Comparison of ENCODE assay signal across 1 cellular context in genomic region chr5:75336625-75337336, GRCh38.
TF ChIP-seq lines count a peak whose summit lies in the region.

Gene HMGCR (plus strand): TSS chr5:75337220. CDS start chr5:75342606, 5,386 bp downstream.

TF ChIP-seq in K562, 482 proteins besides CTCF, POLR2A, EP300 and RAD21 (continued from another document and continues in another):
- TF ChIP-seq AFF4 (CRISPR knock-in tag; IDR thresholded peaks at IDR 0.05) (no peak), TRIM24 (IDR thresholded peaks at IDR 0.05) (no peak; a peak in 1 of 4 replicates), ZNF253 (CRISPR knock-in tag; conservative IDR thresholded peaks at IDR 0.05) (no peak), ID3 (CRISPR knock-in tag; IDR thresholded peaks at IDR 0.05) (no peak), ID3 (tag; IDR thresholded peaks at IDR 0.05) (no peak), TCF7 (IDR thresholded peaks at IDR 0.05; ENCODE audit: borderline replicate concordance) (no peak), FOXK1 (CRISPR knock-in tag; IDR thresholded peaks at IDR 0.05; ENCODE audit: borderline replicate concordance) (no peak), CHD4 (IDR thresholded peaks at IDR 0.05; ENCODE audit: insufficient read depth, insufficient replicate concordance, low read depth, low read length, poor library complexity, severe bottlenecking) (no peak), ZFP1 (CRISPR knock-in tag; IDR thresholded peaks at IDR 0.05) (no peak), SETDB1 (IDR thresholded peaks at IDR 0.05; ENCODE audit: low read length) (no peak), ZNF232 (CRISPR knock-in tag; IDR thresholded peaks at IDR 0.05) (no peak), ZNF217 (CRISPR knock-in tag; IDR thresholded peaks at IDR 0.05) (no peak), TFAM (CRISPR knock-in tag; conservative IDR thresholded peaks at IDR 0.05) (no peak), SMARCA4 (IDR thresholded peaks at IDR 0.05) (peak; percentile 56), GTF2B (IDR thresholded peaks at IDR 0.05; ENCODE audit: extremely low read depth, insufficient read length) (peak; percentile 12), SAFB2 (IDR thresholded peaks at IDR 0.05; ENCODE audit: borderline replicate concordance, low read depth, low read length, severe bottlenecking) (no peak), KAT8 (IDR thresholded peaks at IDR 0.05; ENCODE audit: low read depth) (no peak), HBP1 (CRISPR knock-in tag; IDR thresholded peaks at IDR 0.05) (no peak), DPF2 (IDR thresholded peaks at IDR 0.05) (peak; percentile 66), ZNF764 (CRISPR knock-in tag; IDR thresholded peaks at IDR 0.05; ENCODE audit: low read depth) (peak; percentile 77), FOXK2 (conservative IDR thresholded peaks at IDR 0.05 in 1 of 2, IDR thresholded peaks at IDR 0.05 in 1 of 2; ENCODE audit: low read depth in 2 of 2) (peak; percentile 38 to 90; a peak in 3 of 4 replicates), PCBP1 (IDR thresholded peaks at IDR 0.05; ENCODE audit: low read depth, low read length, poor library complexity, severe bottlenecking) (no peak), MEIS2 (IDR thresholded peaks at IDR 0.05; ENCODE audit: partially characterized antibody) (peak; percentile 80), NCOR1 (IDR thresholded peaks at IDR 0.05) (peak; percentile 28; the same call in 1 of the 2 replicates), ARHGAP35 (IDR thresholded peaks at IDR 0.05; ENCODE audit: partially characterized antibody) (no peak), BCL6 (CRISPR knock-in tag; IDR thresholded peaks at IDR 0.05) (no peak), MXI1 (IDR thresholded peaks at IDR 0.05; ENCODE audit: low read depth, low read length) (peak; percentile 94), KLF10 (CRISPR knock-in tag; IDR thresholded peaks at IDR 0.05) (no peak), KDM4B (IDR thresholded peaks at IDR 0.05; ENCODE audit: borderline replicate concordance in 2 of 2, low read depth in 1 of 2) (no peak), ZNF436 (CRISPR knock-in tag; IDR thresholded peaks at IDR 0.05) (no peak), KDM2B (CRISPR knock-in tag; IDR thresholded peaks at IDR 0.05) (no peak), POLR2B (IDR thresholded peaks at IDR 0.05; ENCODE audit: low read depth, partially characterized antibody) (peak; percentile 64), ZNF239 (CRISPR knock-in tag; IDR thresholded peaks at IDR 0.05) (no peak), MTA1 (IDR thresholded peaks at IDR 0.05; ENCODE audit: borderline replicate concordance) (no peak), ZNF766 (CRISPR knock-in tag; conservative IDR thresholded peaks at IDR 0.05) (no peak), EGR1 (conservative IDR thresholded peaks at IDR 0.05) (peak; percentile 96), NR2F6 (CRISPR knock-in tag; IDR thresholded peaks at IDR 0.05) (no peak), HDAC2 (IDR thresholded peaks at IDR 0.05) (peak; percentile 89), ZC3H11A (IDR thresholded peaks at IDR 0.05; ENCODE audit: low read depth, low read length) (no peak), JUN (IDR thresholded peaks at IDR 0.05; ENCODE audit: borderline replicate concordance, low read depth, low read length) (0 out of 2 replicates have a peak, but pooled peaks have one; percentile 46), JUN (CRISPR knock-in tag; IDR thresholded peaks at IDR 0.05; ENCODE audit: borderline replicate concordance) (peak; percentile 82; the same call in 1 of the 2 replicates), TEAD4 (IDR thresholded peaks at IDR 0.05; ENCODE audit: low read length) (peak; percentile 40; the same call in 1 of the 2 replicates), TEAD4 (CRISPR knock-in tag; IDR thresholded peaks at IDR 0.05; ENCODE audit: borderline replicate concordance) (peak; percentile 63; the same call in 1 of the 2 replicates), ZNF395 (CRISPR knock-in tag; IDR thresholded peaks at IDR 0.05) (no peak), SAFB (IDR thresholded peaks at IDR 0.05; ENCODE audit: borderline replicate concordance, low read depth, low read length) (no peak)
- TF ChIP-seq, protein P1, sequence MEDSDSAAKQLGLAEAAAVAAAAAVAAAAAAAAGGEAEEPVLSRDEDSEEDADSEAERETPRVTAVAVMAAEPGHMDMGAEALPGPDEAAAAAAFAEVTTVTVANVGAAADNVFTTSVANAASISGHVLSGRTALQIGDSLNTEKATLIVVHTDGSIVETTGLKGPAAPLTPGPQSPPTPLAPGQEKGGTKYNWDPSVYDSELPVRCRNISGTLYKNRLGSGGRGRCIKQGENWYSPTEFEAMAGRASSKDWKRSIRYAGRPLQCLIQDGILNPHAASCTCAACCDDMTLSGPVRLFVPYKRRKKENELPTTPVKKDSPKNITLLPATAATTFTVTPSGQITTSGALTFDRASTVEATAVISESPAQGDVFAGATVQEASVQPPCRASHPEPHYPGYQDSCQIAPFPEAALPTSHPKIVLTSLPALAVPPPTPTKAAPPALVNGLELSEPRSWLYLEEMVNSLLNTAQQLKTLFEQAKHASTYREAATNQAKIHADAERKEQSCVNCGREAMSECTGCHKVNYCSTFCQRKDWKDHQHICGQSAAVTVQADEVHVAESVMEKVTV (CRISPR knock-in tag; IDR thresholded peaks at IDR 0.05) = no peak
- TF ChIP-seq, protein P2, sequence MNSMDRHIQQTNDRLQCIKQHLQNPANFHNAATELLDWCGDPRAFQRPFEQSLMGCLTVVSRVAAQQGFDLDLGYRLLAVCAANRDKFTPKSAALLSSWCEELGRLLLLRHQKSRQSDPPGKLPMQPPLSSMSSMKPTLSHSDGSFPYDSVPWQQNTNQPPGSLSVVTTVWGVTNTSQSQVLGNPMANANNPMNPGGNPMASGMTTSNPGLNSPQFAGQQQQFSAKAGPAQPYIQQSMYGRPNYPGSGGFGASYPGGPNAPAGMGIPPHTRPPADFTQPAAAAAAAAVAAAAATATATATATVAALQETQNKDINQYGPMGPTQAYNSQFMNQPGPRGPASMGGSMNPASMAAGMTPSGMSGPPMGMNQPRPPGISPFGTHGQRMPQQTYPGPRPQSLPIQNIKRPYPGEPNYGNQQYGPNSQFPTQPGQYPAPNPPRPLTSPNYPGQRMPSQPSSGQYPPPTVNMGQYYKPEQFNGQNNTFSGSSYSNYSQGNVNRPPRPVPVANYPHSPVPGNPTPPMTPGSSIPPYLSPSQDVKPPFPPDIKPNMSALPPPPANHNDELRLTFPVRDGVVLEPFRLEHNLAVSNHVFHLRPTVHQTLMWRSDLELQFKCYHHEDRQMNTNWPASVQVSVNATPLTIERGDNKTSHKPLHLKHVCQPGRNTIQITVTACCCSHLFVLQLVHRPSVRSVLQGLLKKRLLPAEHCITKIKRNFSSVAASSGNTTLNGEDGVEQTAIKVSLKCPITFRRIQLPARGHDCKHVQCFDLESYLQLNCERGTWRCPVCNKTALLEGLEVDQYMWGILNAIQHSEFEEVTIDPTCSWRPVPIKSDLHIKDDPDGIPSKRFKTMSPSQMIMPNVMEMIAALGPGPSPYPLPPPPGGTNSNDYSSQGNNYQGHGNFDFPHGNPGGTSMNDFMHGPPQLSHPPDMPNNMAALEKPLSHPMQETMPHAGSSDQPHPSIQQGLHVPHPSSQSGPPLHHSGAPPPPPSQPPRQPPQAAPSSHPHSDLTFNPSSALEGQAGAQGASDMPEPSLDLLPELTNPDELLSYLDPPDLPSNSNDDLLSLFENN (IDR thresholded peaks at IDR 0.05; ENCODE audit: low read depth in 2 of 2, low read length in 2 of 2) = no peak
- TF ChIP-seq, protein P3, sequence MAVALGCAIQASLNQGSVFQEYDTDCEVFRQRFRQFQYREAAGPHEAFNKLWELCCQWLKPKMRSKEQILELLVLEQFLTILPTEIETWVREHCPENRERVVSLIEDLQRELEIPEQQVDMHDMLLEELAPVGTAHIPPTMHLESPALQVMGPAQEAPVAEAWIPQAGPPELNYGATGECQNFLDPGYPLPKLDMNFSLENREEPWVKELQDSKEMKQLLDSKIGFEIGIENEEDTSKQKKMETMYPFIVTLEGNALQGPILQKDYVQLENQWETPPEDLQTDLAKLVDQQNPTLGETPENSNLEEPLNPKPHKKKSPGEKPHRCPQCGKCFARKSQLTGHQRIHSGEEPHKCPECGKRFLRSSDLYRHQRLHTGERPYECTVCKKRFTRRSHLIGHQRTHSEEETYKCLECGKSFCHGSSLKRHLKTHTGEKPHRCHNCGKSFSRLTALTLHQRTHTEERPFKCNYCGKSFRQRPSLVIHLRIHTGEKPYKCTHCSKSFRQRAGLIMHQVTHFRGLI (CRISPR knock-in tag; IDR thresholded peaks at IDR 0.05) = no peak
- TF ChIP-seq, protein P4, sequence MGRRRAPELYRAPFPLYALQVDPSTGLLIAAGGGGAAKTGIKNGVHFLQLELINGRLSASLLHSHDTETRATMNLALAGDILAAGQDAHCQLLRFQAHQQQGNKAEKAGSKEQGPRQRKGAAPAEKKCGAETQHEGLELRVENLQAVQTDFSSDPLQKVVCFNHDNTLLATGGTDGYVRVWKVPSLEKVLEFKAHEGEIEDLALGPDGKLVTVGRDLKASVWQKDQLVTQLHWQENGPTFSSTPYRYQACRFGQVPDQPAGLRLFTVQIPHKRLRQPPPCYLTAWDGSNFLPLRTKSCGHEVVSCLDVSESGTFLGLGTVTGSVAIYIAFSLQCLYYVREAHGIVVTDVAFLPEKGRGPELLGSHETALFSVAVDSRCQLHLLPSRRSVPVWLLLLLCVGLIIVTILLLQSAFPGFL (CRISPR knock-in tag; IDR thresholded peaks at IDR 0.05) = no peak
- TF ChIP-seq, protein P5, sequence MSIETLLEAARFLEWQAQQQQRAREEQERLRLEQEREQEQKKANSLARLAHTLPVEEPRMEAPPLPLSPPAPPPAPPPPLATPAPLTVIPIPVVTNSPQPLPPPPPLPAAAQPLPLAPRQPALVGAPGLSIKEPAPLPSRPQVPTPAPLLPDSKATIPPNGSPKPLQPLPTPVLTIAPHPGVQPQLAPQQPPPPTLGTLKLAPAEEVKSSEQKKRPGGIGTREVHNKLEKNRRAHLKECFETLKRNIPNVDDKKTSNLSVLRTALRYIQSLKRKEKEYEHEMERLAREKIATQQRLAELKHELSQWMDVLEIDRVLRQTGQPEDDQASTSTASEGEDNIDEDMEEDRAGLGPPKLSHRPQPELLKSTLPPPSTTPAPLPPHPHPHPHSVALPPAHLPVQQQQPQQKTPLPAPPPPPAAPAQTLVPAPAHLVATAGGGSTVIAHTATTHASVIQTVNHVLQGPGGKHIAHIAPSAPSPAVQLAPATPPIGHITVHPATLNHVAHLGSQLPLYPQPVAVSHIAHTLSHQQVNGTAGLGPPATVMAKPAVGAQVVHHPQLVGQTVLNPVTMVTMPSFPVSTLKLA (conservative IDR thresholded peaks at IDR 0.05) = peak; percentile 90 to 95
